In genomic region chr5:77806213-77806843, GRCh38 we compare ENCODE assay signal across 12 cellular contexts. TPM values are rescaled to one million over a fixed set of nuclear protein-coding genes. Genes with fewer than 3 reads are reported as not detected.
DNase-seq lines count a peak whose midpoint lies in the region; ATAC-seq, FAIRE-seq and TF ChIP-seq lines count a peak whose summit lies in the region.
"Had no signal": no experiment of that assay in that cellular context is flagged by ENCODE, and none has a peak within 500 bp of the region (broad histone marks: within the 10 kb centered on the region; RNA-seq: fewer than 3 reads in every experiment).

No MANE protein-coding gene starts in this region.

- H3K36me3 Mint-ChIP-seq in activated T-cell treated with anti-CD3 and anti-CD28 coated beads, Interleukin-2, amount 50 U/mL, for 72 hours (ENCODE audit: insufficient read depth in 2 of 2), result peaks cover 0 to 3% of the 10 kb centered on the region in 2 donors

- no peaks in the 10 kb centered on the region for H3K79me2 ChIP-seq in mammary epithelial cell (ENCODE audit: insufficient read depth, low read length)

- no peaks in the 10 kb centered on the region for H4K20me1 ChIP-seq in mammary epithelial cell (ENCODE audit: insufficient read depth, low read length)

- peak overlapping the region; percentile 64 for H3K4me2 ChIP-seq in mammary epithelial cell (ENCODE audit: insufficient read depth, low read depth, low read length)

- dilution Hi-C loops in mammary epithelial cell (cut with HindIII; ENCODE audit: low sequenced_read_pairs), result no loop called here

- no peak overlapping the region for H3K9ac ChIP-seq in mammary epithelial cell (ENCODE audit: insufficient read depth, low read length)

- peaks cover 7% of the 10 kb centered on the region for H3K9me3 ChIP-seq in mammary epithelial cell (replicated peaks; ENCODE audit: insufficient read depth, low read length)
- H3K9me3 ChIP-seq in small intestine (ENCODE audit: control insufficient read depth, low read depth), result no peaks in the 10 kb centered on the region

- H3K36me3 ChIP-seq in mammary epithelial cell (ENCODE audit: insufficient read depth, low read length) (no peaks in the 10 kb centered on the region), small intestine (ENCODE audit: control insufficient read depth in 2 of 2, insufficient read depth in 2 of 2, low read length in 2 of 2) (no peaks in the 10 kb centered on the region)
- H3K36me3 ChIP-seq: upper lobe of right lung had no signal

- ATAC-seq in activated T-cell treated with anti-CD3 and anti-CD28 coated beads, Interleukin-2, amount 50 U/mL, for 72 hours (replicated peaks in 1 of 2), result no peak
- ATAC-seq in HG03457 (IDR thresholded peaks at IDR 0.05; ENCODE audit: unreplicated experiment) (no peak), GM21423 (IDR thresholded peaks at IDR 0.05; ENCODE audit: unreplicated experiment) (no peak)
- ATAC-seq: upper lobe of right lung had no signal

- intact Hi-C loops in mammary epithelial cell (cut with micrococcal nuclease), result no loop called here

- H3K4me3 ChIP-seq in mammary epithelial cell (replicated peaks in 1 of 3; ENCODE audit: insufficient read depth in 1 of 3, low read depth in 2 of 3, low read length in 3 of 3), result peak overlapping the region in 1 of 3 experiments; percentile 22
- H3K4me3 ChIP-seq in small intestine (ENCODE audit: low read depth in 1 of 2, low read length in 2 of 2), result no peak overlapping the region
- H3K4me3 ChIP-seq: upper lobe of right lung had no signal

- H2AFZ ChIP-seq in mammary epithelial cell (ENCODE audit: low read depth, low read length), result peak overlapping the region; percentile 56

- TF ChIP-seq CTCF in mammary epithelial cell (conservative IDR thresholded peaks at IDR 0.05 in 1 of 2, IDR thresholded peaks at IDR 0.05 in 1 of 2; ENCODE audit: extremely low read depth in 1 of 2, insufficient read depth in 1 of 2, low read depth in 1 of 2, low read length in 2 of 2) (no peak), GM10248 (IDR thresholded peaks at IDR 0.05; ENCODE audit: control extremely low read depth, extremely low read depth, low read depth, missing control alignments) (no peak)

- peak; percentile 26 for FAIRE-seq in small intestine (lab: Jason Lieb, UNC)
- FAIRE-seq: endometrium, GM19239 had no signal

- no peaks in the 10 kb centered on the region for H3K27me3 Mint-ChIP-seq in activated T-cell treated with anti-CD3 and anti-CD28 coated beads, Interleukin-2, amount 50 U/mL, for 72 hours (ENCODE audit: low read depth)

- in situ Hi-C loops in mammary epithelial cell (cut with MboI; ENCODE audit: low sequenced_read_pairs in 2 of 2), result no loop called here

- H3K4me1 Mint-ChIP-seq in activated T-cell treated with anti-CD3 and anti-CD28 coated beads, Interleukin-2, amount 50 U/mL, for 72 hours (ENCODE audit: low read depth), result peaks cover 9% of the 10 kb centered on the region

- H3K4me1 ChIP-seq in mammary epithelial cell (ENCODE audit: insufficient read depth, low read length), result no peaks in the 10 kb centered on the region
- no peaks in the 10 kb centered on the region for H3K4me1 ChIP-seq in small intestine (ENCODE audit: control insufficient read depth in 2 of 2, insufficient read depth in 1 of 2, low read depth in 1 of 2, low read length in 1 of 2)
- H3K4me1 ChIP-seq: upper lobe of right lung had no signal

- WGBS in mammary epithelial cell (ENCODE audit: low coverage, missing lambda C conversion rate), result 0% methylated on average over 1 of the region's 1 CpG
- 11 to 90% (median 45%) methylated on average over 1 of the region's 1 CpG for WGBS in small intestine, 3 donors

- H3K27me3 ChIP-seq in mammary epithelial cell (ENCODE audit: insufficient read depth, low read length) (no peaks in the 10 kb centered on the region), small intestine (ENCODE audit: control insufficient read depth in 2 of 2, insufficient read depth in 2 of 2, low read length in 2 of 2) (peaks cover 0 to 1% of the 10 kb centered on the region in 2 donors)
- H3K27me3 ChIP-seq: upper lobe of right lung had no signal

- H3K27ac ChIP-seq in mammary epithelial cell (ENCODE audit: insufficient read depth, low read depth, low read length), result no peak overlapping the region
- no peak overlapping the region for H3K27ac ChIP-seq in small intestine (ENCODE audit: low read depth in 1 of 2, low read length in 1 of 2)
- H3K27ac ChIP-seq: upper lobe of right lung had no signal

- POLR2A ChIA-PET in GM10248 (lab: Yijun Ruan, JAX), result no interaction called here

- CTCF ChIA-PET in mammary epithelial cell (lab: Charles Lee; ENCODE audit: low non-redundant PET), result no interaction called here
- CTCF ChIA-PET in GM10248 (lab: Yijun Ruan, JAX), result no interaction called here

- no peak for DNase-seq in activated T-cell treated with anti-CD3 and anti-CD28 coated beads, Interleukin-2, amount 50 U/mL, for 72 hours
- no peak for DNase-seq in activated T-cell treated with anti-CD3 and anti-CD28 coated beads, Interleukin-2, amount 50 U/mL, for 1 hour
- DNase-seq in NCI-H2029 (lab: John Stamatoyannopoulos, UW) (peak; percentile 2), mammary epithelial cell (no peak), small intestine (peak; percentile 19), GM10248 (ENCODE audit: extremely low spot score) (no peak)
- DNase-seq: NCI-H446, upper lobe of right lung had no signal

- H3K27ac Mint-ChIP-seq in activated T-cell treated with anti-CD3 and anti-CD28 coated beads, Interleukin-2, amount 50 U/mL, for 72 hours, result peak overlapping the region; percentile 44

- no TSS peak for BruUV-seq in mammary epithelial cell (replicated peaks; lab: Mats Ljungman, UMichigan)

- peaks cover 3 to 15% of the 10 kb centered on the region in 2 donors for H3K9me3 Mint-ChIP-seq in activated T-cell treated with anti-CD3 and anti-CD28 coated beads, Interleukin-2, amount 50 U/mL, for 72 hours

- peak overlapping the region; percentile 50 to 64 for H3K4me3 Mint-ChIP-seq in activated T-cell treated with anti-CD3 and anti-CD28 coated beads, Interleukin-2, amount 50 U/mL, for 72 hours

RNA-seq across cellular contexts. Expression of gene TBCA, which starts 30.2 kb away (rescaled TPM):
- 100 to 1,000 TPM; 163 to 175 TPM for total RNA-seq in activated T-cell treated with anti-CD3 and anti-CD28 coated beads, Interleukin-2, amount 50 U/mL, for 72 hours
- 100 to 1,000 TPM in 1 of 2 donors, 10 to 100 TPM in 1; 69.7 to 210 TPM for total RNA-seq in mammary epithelial cell
- polyA plus RNA-seq in mammary epithelial cell, result 138 TPM
- 10.8 TPM for polyA minus RNA-seq in mammary epithelial cell
- 100 to 1,000 TPM; 198 to 223 (median 218) TPM for polyA plus RNA-seq in small intestine

Comparison
In these comparisons a context has a peak if more than half of its experiments do, and no peak if none do; other contexts are left out.
1. DNase-seq: peak in NCI-H2029 (single experiment) and small intestine (single experiment); none in activated T-cell treated with anti-CD3 and anti-CD28 coated beads, Interleukin-2, amount 50 U/mL, for 72 hours (0 of 2), activated T-cell treated with anti-CD3 and anti-CD28 coated beads, Interleukin-2, amount 50 U/mL, for 1 hour (single experiment), mammary epithelial cell (single experiment) and GM10248 (single experiment).